In the genomic region with DNA sequence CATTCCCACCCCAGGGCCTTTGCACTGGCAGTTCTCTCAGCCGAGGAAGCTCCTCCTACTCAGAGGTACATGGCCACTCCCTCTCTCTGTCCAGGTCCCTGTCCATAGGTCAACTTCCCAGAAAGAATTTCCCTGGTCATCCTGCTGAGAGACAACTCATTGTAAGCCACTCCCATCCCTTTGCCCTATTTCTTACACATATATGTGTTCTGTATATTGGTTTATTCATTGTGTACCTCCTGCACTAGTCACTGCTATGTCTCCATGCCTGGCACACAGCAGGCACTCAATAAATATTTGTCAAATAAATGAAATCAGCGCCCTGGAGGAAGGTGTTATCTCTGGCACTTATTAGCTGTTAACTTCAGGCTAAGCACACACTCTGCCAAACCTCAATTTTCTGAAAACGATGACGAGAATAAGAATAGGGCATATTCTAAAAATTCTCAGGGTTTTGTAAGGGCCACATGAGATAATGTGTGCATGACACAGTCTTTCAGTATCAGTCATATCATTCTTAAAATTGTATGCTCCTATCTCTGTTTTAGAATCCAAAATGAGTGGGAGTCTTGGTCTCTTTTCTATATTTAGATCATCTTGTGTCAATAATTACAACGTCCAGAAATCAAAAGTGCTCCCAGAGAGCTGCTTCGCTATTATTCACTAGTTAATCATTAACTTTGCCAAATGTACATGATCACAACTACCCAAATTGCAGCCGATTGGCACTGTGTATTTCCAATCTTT, we compare ENCODE assay signal across 12 cellular contexts.
A peak's percentile ranks its signal among the peaks of the same experiment; 100 is the strongest.
DNase-seq lines count a peak whose midpoint lies in the region; ATAC-seq and TF ChIP-seq lines count a peak whose summit lies in the region.
"Had no signal": no experiment of that assay in that cellular context is flagged by ENCODE, and none has a peak within 500 bp of the region (broad histone marks: within the 10 kb centered on the region; RNA-seq: fewer than 3 reads in every experiment).

No MANE protein-coding gene starts in this region.

- intact Hi-C loops in activated naive CD4-positive, alpha-beta T cell treated with anti-CD3 and anti-CD28 coated beads for 36 hours (cut with micrococcal nuclease) = no loop called here
- intact Hi-C loops in left ventricle myocardium inferior (cut with micrococcal nuclease) = no loop called here

- DNase-seq in mucosa of gallbladder (ENCODE audit: low spot score) (peak; percentile 42), glutamatergic neuron (no peak), AG08395 (ENCODE audit: low spot score) (no peak), left ventricle myocardium inferior (no peak)
- no peak for DNase-seq in activated naive CD4-positive, alpha-beta T cell treated with anti-CD3 and anti-CD28 coated beads for 36 hours
- DNase-seq: activated T-cell treated with anti-CD3 and anti-CD28 coated beads, Interleukin-2, amount 50 U/mL, for 48 hours; foreskin melanocyte; NCI-H2081 treated with DMSO at 0.1 percent for 48 hours had no signal

- ATAC-seq in GM18873 (IDR thresholded peaks at IDR 0.05; ENCODE audit: low FRiP score, unreplicated experiment) = peak; percentile 79
- ATAC-seq in GM21786 (IDR thresholded peaks at IDR 0.05; ENCODE audit: unreplicated experiment) = peak; percentile 91
- peak; percentile 89 for ATAC-seq in HG03354 (IDR thresholded peaks at IDR 0.05; ENCODE audit: poor library complexity, severe bottlenecking, unreplicated experiment)

- no peak overlapping the region for H3K4me3 ChIP-seq in left ventricle myocardium inferior

- peaks cover 44% of the 10 kb centered on the region for H3K27me3 ChIP-seq in left ventricle myocardium inferior (ENCODE audit: low read depth)

- H3K36me3 ChIP-seq in left ventricle myocardium inferior = no peaks in the 10 kb centered on the region

- peaks cover 11% of the 10 kb centered on the region for H3K27me3 Mint-ChIP-seq in activated naive CD4-positive, alpha-beta T cell treated with anti-CD3 and anti-CD28 coated beads for 36 hours (ENCODE audit: low read depth)
- peaks cover 2% of the 10 kb centered on the region for H3K27me3 Mint-ChIP-seq in glutamatergic neuron (ENCODE audit: unreplicated experiment)

- TF ChIP-seq CTCF in glutamatergic neuron (IDR thresholded peaks at IDR 0.05; ENCODE audit: partially characterized antibody, unreplicated experiment) (no peak), left ventricle myocardium inferior (IDR thresholded peaks at IDR 0.05; ENCODE audit: borderline replicate concordance) (no peak)

- no peaks in the 10 kb centered on the region for H3K9me3 ChIP-seq in left ventricle myocardium inferior (replicated peaks)

- no peaks in the 10 kb centered on the region for H3K36me3 Mint-ChIP-seq in activated naive CD4-positive, alpha-beta T cell treated with anti-CD3 and anti-CD28 coated beads for 36 hours (ENCODE audit: low read depth)
- H3K36me3 Mint-ChIP-seq in glutamatergic neuron (ENCODE audit: unreplicated experiment) = no peaks in the 10 kb centered on the region
- H3K36me3 Mint-ChIP-seq: mesothelial cell of epicardium had no signal

- H3K4me3 Mint-ChIP-seq in activated naive CD4-positive, alpha-beta T cell treated with anti-CD3 and anti-CD28 coated beads for 36 hours = no peak overlapping the region
- no peak overlapping the region for H3K4me3 Mint-ChIP-seq in glutamatergic neuron (ENCODE audit: unreplicated experiment)
- H3K4me3 Mint-ChIP-seq: mesothelial cell of epicardium had no signal

- H3K9me3 Mint-ChIP-seq in activated naive CD4-positive, alpha-beta T cell treated with anti-CD3 and anti-CD28 coated beads for 36 hours = no peaks in the 10 kb centered on the region
- H3K9me3 Mint-ChIP-seq in glutamatergic neuron (ENCODE audit: unreplicated experiment) = peaks cover 4% of the 10 kb centered on the region
- H3K9me3 Mint-ChIP-seq: mesothelial cell of epicardium had no signal

- no peaks in the 10 kb centered on the region for H3K4me1 ChIP-seq in left ventricle myocardium inferior

- H3K27ac Mint-ChIP-seq in activated naive CD4-positive, alpha-beta T cell treated with anti-CD3 and anti-CD28 coated beads for 36 hours = no peak overlapping the region
- no peak overlapping the region for H3K27ac Mint-ChIP-seq in glutamatergic neuron (ENCODE audit: unreplicated experiment)
- H3K27ac Mint-ChIP-seq: mesothelial cell of epicardium had no signal

- no peak overlapping the region for H3K27ac ChIP-seq in left ventricle myocardium inferior (replicated peaks)

- H3K4me1 Mint-ChIP-seq in activated naive CD4-positive, alpha-beta T cell treated with anti-CD3 and anti-CD28 coated beads for 36 hours (ENCODE audit: low read depth) = no peaks in the 10 kb centered on the region
- H3K4me1 Mint-ChIP-seq in glutamatergic neuron (ENCODE audit: low read depth, unreplicated experiment) = no peaks in the 10 kb centered on the region
- H3K4me1 Mint-ChIP-seq: mesothelial cell of epicardium had no signal

- CTCF ChIA-PET in activated naive CD4-positive, alpha-beta T cell treated with anti-CD3 and anti-CD28 coated beads for 36 hours (lab: Charles Lee) = no interaction called here
